ENCODE assay signal across 9 cellular contexts in the genomic region with DNA sequence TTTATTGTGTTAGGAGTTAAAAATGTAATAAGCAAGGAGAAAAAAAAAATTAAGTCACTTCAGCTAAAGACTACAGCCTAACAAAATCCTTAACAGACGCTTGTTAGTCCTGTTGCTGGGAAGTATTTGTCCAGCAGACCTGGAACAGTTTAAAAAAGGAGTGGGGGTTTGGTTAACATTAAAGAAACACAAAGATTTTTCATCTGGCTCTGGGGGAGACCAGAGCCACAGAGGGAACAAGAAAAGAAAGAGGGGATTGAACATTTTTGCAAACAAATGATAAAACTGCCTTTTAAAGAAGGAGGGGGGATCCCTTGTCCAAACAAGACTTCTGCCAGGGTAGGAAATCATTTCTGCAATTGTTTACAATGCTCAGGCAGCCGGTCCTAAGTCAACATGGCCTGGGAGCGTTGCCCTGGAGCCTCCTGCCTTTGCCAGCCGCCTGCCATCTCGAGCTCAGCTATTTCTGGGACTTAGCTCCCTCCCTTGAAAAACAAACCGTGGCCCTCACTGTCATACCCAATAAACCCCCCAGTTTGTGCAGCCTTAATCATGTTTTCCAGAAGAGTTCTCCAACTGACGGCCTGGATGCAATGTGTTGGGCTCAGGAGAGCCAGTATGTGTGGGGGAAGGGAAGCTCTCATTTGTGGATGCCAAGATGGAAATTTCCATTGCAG.
DNase-seq lines count a peak whose midpoint lies in the region; ATAC-seq and TF ChIP-seq lines count a peak whose summit lies in the region.
"Had no signal": no experiment of that assay in that cellular context is flagged by ENCODE, and none has a peak within 500 bp of the region (broad histone marks: within the 10 kb centered on the region; RNA-seq: fewer than 3 reads in every experiment).

No MANE protein-coding gene starts in this region.

- no peaks in the 10 kb centered on the region for H3K9me3 ChIP-seq in PC-3 (ENCODE audit: low read length)
- H3K9me3 ChIP-seq in psoas muscle: no peaks in the 10 kb centered on the region

- no peaks in the 10 kb centered on the region for H3F3A ChIP-seq in PC-3 (ENCODE audit: low read length, unreplicated experiment)

- peak overlapping the region; percentile 3; the same call in 1 of the 2 replicates for H3K9ac ChIP-seq in PC-3 (ENCODE audit: low read length)
- H3K9ac ChIP-seq: KMS-11 had no signal

- intact Hi-C loops in PC-3 (cut with micrococcal nuclease): loop anchor here (1.0 to 2.0 kb wide), 2 partner anchors 52 to 139 kb away; a partner anchor contains a TSS
- intact Hi-C loops in head of caudate nucleus (cut with DNase I): no loop called here
- intact Hi-C loops in psoas muscle (cut with DNase I): no loop called here

- H3K79me2 ChIP-seq in PC-3 (ENCODE audit: low read length): no peaks in the 10 kb centered on the region

- no peaks in the 10 kb centered on the region for H3K27me3 ChIP-seq in PC-3 (ENCODE audit: low read length)
- no peaks in the 10 kb centered on the region for H3K27me3 ChIP-seq in psoas muscle (ENCODE audit: insufficient read depth in 3 of 3, low read length in 2 of 3)

- peak overlapping the region; percentile 90 for H2AFZ ChIP-seq in PC-3 (ENCODE audit: low read length)

- no peaks in the 10 kb centered on the region for H4K20me1 ChIP-seq in PC-3 (ENCODE audit: low read length)

- H3K9me2 ChIP-seq in PC-3 (replicated peaks; ENCODE audit: low read length): no peaks in the 10 kb centered on the region

- H3K36me3 ChIP-seq in PC-3 (ENCODE audit: low read depth, low read length) (no peaks in the 10 kb centered on the region), psoas muscle (ENCODE audit: insufficient read depth in 1 of 2, low read depth in 1 of 2) (no peaks in the 10 kb centered on the region)

- CTCF ChIA-PET in PC-3 (lab: Charles Lee): no interaction called here

- H3K4me1 ChIP-seq in PC-3 (ENCODE audit: insufficient read depth, low read length): peaks cover 28% of the 10 kb centered on the region
- peaks cover 19% of the 10 kb centered on the region for H3K4me1 ChIP-seq in psoas muscle

- TF ChIP-seq CTCF in PC-3 (conservative IDR thresholded peaks at IDR 0.05; ENCODE audit: low read depth, low read length) (no peak), psoas muscle (IDR thresholded peaks at IDR 0.05) (no peak)

- peak overlapping the region; percentile 67 for H3K4me2 ChIP-seq in PC-3 (ENCODE audit: low read length)
- H3K4me2 ChIP-seq: KMS-11 had no signal

- DNase-seq in H4 (ENCODE audit: low spot score) (peak; percentile 86), PC-3 (peak; percentile 57), head of caudate nucleus (peak in 38 of 42 donors; percentile 4 to 64 (median 32)), psoas muscle (peak; percentile 25 to 62), D341Med (ENCODE audit: low spot score) (no peak), erythroblast (lab: John Stamatoyannopoulos, UW) (no peak), NOMO-1 treated with DMSO at 0.1 percent for 48 hours (lab: John Stamatoyannopoulos, UW; ENCODE audit: unreplicated experiment) (no peak)

- H3K4me3 ChIP-seq in PC-3 (ENCODE audit: low read length): peak overlapping the region; percentile 33; the same call in 1 of the 2 replicates
- H3K4me3 ChIP-seq in psoas muscle: no peak overlapping the region

- no peak for TF ChIP-seq POLR2A in erythroblast (IDR thresholded peaks at IDR 0.05; ENCODE audit: low read length)

- H3K27ac ChIP-seq in PC-3 (ENCODE audit: low read length): peak overlapping the region; percentile 53
- peak overlapping the region; percentile 74 for H3K27ac ChIP-seq in psoas muscle
- H3K27ac ChIP-seq: KMS-11 had no signal

- no TSS peak for BruUV-seq in PC-3 (replicated peaks; lab: Mats Ljungman, UMichigan)

- POLR2A ChIA-PET in PC-3 (lab: Charles Lee; ENCODE audit: unreplicated experiment): no interaction called here

- ATAC-seq in PC-3: peak; percentile 85
- ATAC-seq in psoas muscle: peak; percentile 32 to 63 (median 40)
- ATAC-seq in HG03175 (IDR thresholded peaks at IDR 0.05; ENCODE audit: unreplicated experiment): no peak

- 16 to 25% (median 17%) methylated on average over 7 of the region's 7 CpGs for WGBS in psoas muscle, 3 donors

Comparison
In these comparisons a context has a peak if more than half of its experiments do, and no peak if none do; other contexts are left out.
1. DNase-seq: peak in H4 (single experiment), PC-3 (single experiment), head of caudate nucleus (38 of 42) and psoas muscle (2 of 2); none in D341Med (single experiment), erythroblast (0 of 2) and NOMO-1 treated with DMSO at 0.1 percent for 48 hours (single experiment).